Comparison of ENCODE assay signal across 8 cellular contexts in the genomic region with DNA sequence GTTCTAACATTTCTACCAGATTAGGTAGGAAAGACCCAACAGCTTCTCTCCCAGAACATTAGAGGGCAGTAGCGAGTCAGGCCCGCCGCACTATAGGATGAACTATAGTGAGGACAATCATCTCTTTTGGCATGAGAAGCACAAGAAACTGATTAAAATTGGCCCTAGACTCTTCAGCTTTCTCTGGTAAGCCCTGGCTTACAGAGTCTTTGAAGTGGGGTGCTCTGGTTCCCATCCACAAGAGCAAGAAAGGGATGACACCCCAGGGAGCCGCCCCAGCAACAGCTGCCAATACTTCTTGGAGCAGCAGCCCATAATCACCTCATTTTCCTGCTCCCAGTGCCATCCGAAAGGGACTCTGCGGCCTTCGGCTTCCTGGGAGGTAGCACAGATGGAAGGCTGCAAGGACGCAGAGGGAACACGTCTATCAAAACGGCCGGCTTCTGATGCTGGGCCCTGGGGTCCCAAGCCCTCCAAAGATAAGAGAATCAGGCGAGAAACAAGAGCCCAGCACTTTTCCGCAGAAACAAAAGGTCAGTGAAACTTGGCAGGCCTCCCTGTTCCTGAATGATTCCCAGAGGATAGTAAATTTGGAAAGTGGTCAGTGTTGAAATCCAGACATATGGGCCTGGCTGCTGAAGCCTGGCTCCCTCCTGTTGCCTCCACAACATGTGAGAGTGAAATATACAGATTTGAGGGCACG.
DNase-seq lines count a peak whose midpoint lies in the region; ATAC-seq, FAIRE-seq and TF ChIP-seq lines count a peak whose summit lies in the region.

No MANE protein-coding gene starts in this region.

- DNase-seq in DMS114 treated with DMSO at 0.1 percent for 48 hours (lab: John Stamatoyannopoulos, UW; ENCODE audit: unreplicated experiment) (peak; percentile 14), HPDE6-E6E7 (ENCODE audit: extremely low spot score) (peak; percentile 64), RWPE1 (ENCODE audit: low spot score) (peak; percentile 82), cerebellum (ENCODE audit: low spot score) (peak; percentile 66), HepG2 (ENCODE audit: low spot score) (peak; percentile 41), NCI-H187 (lab: John Stamatoyannopoulos, UW) (no peak)
- peak; percentile 26 for DNase-seq in stimulated activated naive CD4-positive, alpha-beta T cell treated with Interleukin-2 at 50 U/mL for 16 hours (lab: John Stamatoyannopoulos, UW)

- H3K27ac ChIP-seq in RWPE1: no peak overlapping the region
- H3K27ac ChIP-seq in HepG2 (ENCODE audit: extremely low read length, insufficient read depth, low read length): no peak overlapping the region

- BruUV-seq in HepG2 (replicated peaks; lab: Mats Ljungman, UMichigan): no TSS peak

- no peaks in the 10 kb centered on the region for H4K20me1 ChIP-seq in HepG2 (ENCODE audit: insufficient read depth, low read length)

- H2AFZ ChIP-seq in HepG2 (ENCODE audit: low read length): no peak overlapping the region

- H3K27me3 ChIP-seq in HepG2 (ENCODE audit: control insufficient read depth in 1 of 2, insufficient read depth in 2 of 2, low read length in 2 of 2): peaks cover 0 to 2% of the 10 kb centered on the region in 2 experiments; a peak in 1 of 5 replicates

- peak; percentile 21; the same call in 1 of the 2 replicates for TF ChIP-seq RAD21 in HepG2 (CRISPR knock-in tag; IDR thresholded peaks at IDR 0.05)

- peak; percentile 43 for FAIRE-seq in HepG2 (lab: Jason Lieb, UNC)

- no peak overlapping the region for H3K4me2 ChIP-seq in HepG2 (ENCODE audit: low read depth, low read length)

- H3K9me3 ChIP-seq in HepG2 (ENCODE audit: low read length): no peaks in the 10 kb centered on the region

- in situ Hi-C loops in HepG2 (cut with HindIII; ENCODE audit: extremely low pct_ligation_motif_present, low pct_unique_long_range_greater_than_20kb): no loop called here

- no peaks in the 10 kb centered on the region for H3K36me3 ChIP-seq in HepG2 (replicated peaks in 1 of 2; ENCODE audit: control insufficient read depth in 1 of 2, insufficient read depth in 2 of 2, low read length in 2 of 2)

- TF ChIP-seq CTCF in RWPE1 (conservative IDR thresholded peaks at IDR 0.05; ENCODE audit: low read depth): peak; percentile 99
- TF ChIP-seq CTCF in HepG2 (CRISPR knock-in tag; IDR thresholded peaks at IDR 0.05): peak; percentile 81

- intact Hi-C loops in HepG2 (cut with micrococcal nuclease; ENCODE audit: unreplicated experiment): loop anchor here (1.0 kb wide), 1 partner anchor 85 kb away; no protein-coding TSS in a partner anchor

- H3K4me3 ChIP-seq in HepG2 (replicated peaks in 1 of 3; ENCODE audit: insufficient read depth in 1 of 3, low read depth in 2 of 3, low read length in 3 of 3): no peak overlapping the region

- H3K79me2 ChIP-seq in HepG2 (ENCODE audit: insufficient read depth, low read length): no peaks in the 10 kb centered on the region

- POLR2A ChIA-PET in RWPE1 (lab: Yijun Ruan, JAX; ENCODE audit: low non-redundant PET) (no interaction called here), HepG2 (lab: Yijun Ruan, JAX) (no interaction called here)

- CTCF ChIA-PET in RWPE1 (lab: Yijun Ruan, JAX): interaction anchor here (0.6 to 3.3 kb wide), 39 partner anchors 8 to 945 kb away, joined by 3 to 65 read pairs (median 4); no protein-coding TSS in a partner anchor
- CTCF ChIA-PET in HepG2 (lab: Yijun Ruan, JAX; ENCODE audit: low intra/inter-chr PET ratio, low total read pairs): interaction anchor here (1.8 kb wide), 1 partner anchor 85 kb away, joined by 15 read pairs; no protein-coding TSS in a partner anchor

- ATAC-seq in HepG2 (peak; percentile 90), GM19452 (IDR thresholded peaks at IDR 0.05; ENCODE audit: unreplicated experiment) (no peak)

- no peaks in the 10 kb centered on the region for H3K4me1 ChIP-seq in HepG2 (ENCODE audit: insufficient read depth, low read length)

- no peak overlapping the region for H3K9ac ChIP-seq in HepG2 (ENCODE audit: insufficient read depth, low read depth, low read length)

- 52% methylated on average over 14 of the region's 14 CpGs for WGBS in HepG2 (ENCODE audit: low lambda C conversion rate)

- TF ChIP-seq POLR2A in HepG2 (IDR thresholded peaks at IDR 0.05; ENCODE audit: insufficient read depth in 1 of 2, low read depth in 2 of 2, low read length in 2 of 2): no peak

- no peak for TF ChIP-seq EP300 in HepG2 (IDR thresholded peaks at IDR 0.05; ENCODE audit: low read depth in 2 of 2, low read length in 2 of 2)
- no peak for TF ChIP-seq EP300 in HepG2 (CRISPR knock-in tag; IDR thresholded peaks at IDR 0.05; ENCODE audit: borderline replicate concordance)

TF ChIP-seq in HepG2, 621 proteins besides CTCF, POLR2A, EP300 and RAD21 (continues in another document):
- TF ChIP-seq ARID3A (IDR thresholded peaks at IDR 0.05; ENCODE audit: low read depth, low read length) (0 out of 2 replicates have a peak, but pooled peaks have one; percentile 17), XRCC5 (optimal IDR thresholded peaks at IDR 0.05; ENCODE audit: low read length) (peak; percentile 41), GTF2F1 (IDR thresholded peaks at IDR 0.05; ENCODE audit: low read length) (no peak), ZNF83 (CRISPR knock-in tag; IDR thresholded peaks at IDR 0.05; ENCODE audit: borderline replicate concordance) (no peak), ISX (CRISPR knock-in tag; conservative IDR thresholded peaks at IDR 0.05) (no peak), ZNF3 (CRISPR knock-in tag; IDR thresholded peaks at IDR 0.05) (no peak), NR0B2 (CRISPR knock-in tag; IDR thresholded peaks at IDR 0.05) (no peak), ZNF18 (CRISPR knock-in tag; IDR thresholded peaks at IDR 0.05; ENCODE audit: insufficient replicate concordance) (no peak), RFXANK (CRISPR knock-in tag; IDR thresholded peaks at IDR 0.05) (no peak), ZNF670 (CRISPR knock-in tag; IDR thresholded peaks at IDR 0.05; ENCODE audit: borderline replicate concordance) (no peak), ZBTB1 (CRISPR knock-in tag; IDR thresholded peaks at IDR 0.05; ENCODE audit: borderline replicate concordance) (no peak), PBX2 (CRISPR knock-in tag; IDR thresholded peaks at IDR 0.05) (no peak), GLI4 (CRISPR knock-in tag; IDR thresholded peaks at IDR 0.05; ENCODE audit: borderline replicate concordance) (no peak), FOXM1 (CRISPR knock-in tag; IDR thresholded peaks at IDR 0.05) (no peak), SMC3 (IDR thresholded peaks at IDR 0.05; ENCODE audit: low read length) (peak; percentile 62)
- TF ChIP-seq, protein P1, sequence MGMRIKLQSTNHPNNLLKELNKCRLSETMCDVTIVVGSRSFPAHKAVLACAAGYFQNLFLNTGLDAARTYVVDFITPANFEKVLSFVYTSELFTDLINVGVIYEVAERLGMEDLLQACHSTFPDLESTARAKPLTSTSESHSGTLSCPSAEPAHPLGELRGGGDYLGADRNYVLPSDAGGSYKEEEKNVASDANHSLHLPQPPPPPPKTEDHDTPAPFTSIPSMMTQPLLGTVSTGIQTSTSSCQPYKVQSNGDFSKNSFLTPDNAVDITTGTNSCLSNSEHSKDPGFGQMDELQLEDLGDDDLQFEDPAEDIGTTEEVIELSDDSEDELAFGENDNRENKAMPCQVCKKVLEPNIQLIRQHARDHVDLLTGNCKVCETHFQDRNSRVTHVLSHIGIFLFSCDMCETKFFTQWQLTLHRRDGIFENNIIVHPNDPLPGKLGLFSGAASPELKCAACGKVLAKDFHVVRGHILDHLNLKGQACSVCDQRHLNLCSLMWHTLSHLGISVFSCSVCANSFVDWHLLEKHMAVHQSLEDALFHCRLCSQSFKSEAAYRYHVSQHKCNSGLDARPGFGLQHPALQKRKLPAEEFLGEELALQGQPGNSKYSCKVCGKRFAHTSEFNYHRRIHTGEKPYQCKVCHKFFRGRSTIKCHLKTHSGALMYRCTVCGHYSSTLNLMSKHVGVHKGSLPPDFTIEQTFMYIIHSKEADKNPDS (CRISPR knock-in tag; IDR thresholded peaks at IDR 0.05): no peak

Comparison
In these comparisons a context has a peak if more than half of its experiments do, and no peak if none do; other contexts are left out.
1. DNase-seq: peak in DMS114 treated with DMSO at 0.1 percent for 48 hours (single experiment), HPDE6-E6E7 (single experiment), RWPE1 (single experiment), cerebellum (single experiment), HepG2 (single experiment) and stimulated activated naive CD4-positive, alpha-beta T cell treated with Interleukin-2 at 50 U/mL for 16 hours (single experiment); none in NCI-H187 (0 of 2).